ENCODE assay signal across 20 cellular contexts in genomic region chr16:53904533-53904932, GRCh38.
DNase-seq lines count a peak whose midpoint lies in the region; ATAC-seq and TF ChIP-seq lines count a peak whose summit lies in the region.
"Had no signal": no experiment of that assay in that cellular context is flagged by ENCODE, and none has a peak within 500 bp of the region (broad histone marks: within the 10 kb centered on the region; RNA-seq: fewer than 3 reads in every experiment).

No MANE protein-coding gene starts in this region.

- ATAC-seq in DND-41 (ENCODE audit: insufficient read depth, low read depth) (no peak), HG03354 (IDR thresholded peaks at IDR 0.05; ENCODE audit: poor library complexity, severe bottlenecking, unreplicated experiment) (no peak)
- ATAC-seq: GM12878, Panc1 had no signal

- no peaks in the 10 kb centered on the region for H4K20me1 ChIP-seq in DND-41 (ENCODE audit: insufficient read depth, low read length)
- no peaks in the 10 kb centered on the region for H4K20me1 ChIP-seq in Loucy (ENCODE audit: insufficient read depth, low read length, poor library complexity, severe bottlenecking)

- peaks cover 22% of the 10 kb centered on the region for H3K36me3 Mint-ChIP-seq in nephron progenitor cell (ENCODE audit: low read depth)
- no peaks in the 10 kb centered on the region for H3K36me3 Mint-ChIP-seq in activated naive CD4-positive, alpha-beta T cell treated with anti-CD3 and anti-CD28 coated beads, Interleukin-2, amount 10 ng/mL, durations not matched to agents 7 days and 5 days

- H3K9me2 ChIP-seq in Loucy (replicated peaks; ENCODE audit: low read depth, low read length), result no peaks in the 10 kb centered on the region

- H3K4me1 Mint-ChIP-seq in nephron progenitor cell, result peaks cover 4% of the 10 kb centered on the region
- peaks cover 16% of the 10 kb centered on the region for H3K4me1 Mint-ChIP-seq in activated naive CD4-positive, alpha-beta T cell treated with anti-CD3 and anti-CD28 coated beads, Interleukin-2, amount 10 ng/mL, durations not matched to agents 7 days and 5 days
- H3K4me1 Mint-ChIP-seq: B cell had no signal

- H2AFZ ChIP-seq in DND-41 (ENCODE audit: low read depth, low read length) (no peak overlapping the region), Loucy (ENCODE audit: low read length) (no peak overlapping the region)
- H2AFZ ChIP-seq: GM23248 had no signal

- TF ChIP-seq CTCF in DND-41 (IDR thresholded peaks at IDR 0.05; ENCODE audit: borderline replicate concordance, extremely low read depth, low read length, poor library complexity, severe bottlenecking) (no peak), Loucy (conservative IDR thresholded peaks at IDR 0.05; ENCODE audit: low read length) (no peak), nephron progenitor cell (IDR thresholded peaks at IDR 0.05) (no peak)

- H3K36me3 ChIP-seq in DND-41 (ENCODE audit: insufficient read depth, low read length) (0 out of 2 replicates have a peak, but pooled peaks cover 3% of the 10 kb centered on the region), Loucy (ENCODE audit: insufficient read depth, low read length) (no peaks in the 10 kb centered on the region)

- H3K79me2 ChIP-seq in DND-41 (ENCODE audit: insufficient read depth, low read length) (no peaks in the 10 kb centered on the region), Loucy (ENCODE audit: insufficient read depth, low read length) (no peaks in the 10 kb centered on the region)

- H3K4me3 ChIP-seq in DND-41 (ENCODE audit: low read depth in 1 of 2, low read length in 2 of 2), result no peak overlapping the region
- H3K4me3 ChIP-seq in Loucy (ENCODE audit: low read length, poor library complexity, severe bottlenecking), result no peak overlapping the region
- H3K4me3 ChIP-seq: GM12878, GM23248 had no signal

- H3K9ac ChIP-seq in DND-41 (ENCODE audit: low read depth, low read length) (no peak overlapping the region), Loucy (ENCODE audit: low read depth, low read length, poor library complexity, severe bottlenecking) (no peak overlapping the region)
- H3K9ac ChIP-seq: GM23248 had no signal

- H3K9me3 Mint-ChIP-seq in nephron progenitor cell, result no peaks in the 10 kb centered on the region
- no peaks in the 10 kb centered on the region for H3K9me3 Mint-ChIP-seq in activated naive CD4-positive, alpha-beta T cell treated with anti-CD3 and anti-CD28 coated beads, Interleukin-2, amount 10 ng/mL, durations not matched to agents 7 days and 5 days
- H3K9me3 Mint-ChIP-seq: CD4-positive, alpha-beta T cell had no signal

- DNase-seq in DND-41, result no peak
- DNase-seq in cerebellum (ENCODE audit: low spot score), result peak; percentile 50
- no peak for DNase-seq in nephron progenitor cell
- no peak for DNase-seq in NCI-H748 (lab: John Stamatoyannopoulos, UW; ENCODE audit: unreplicated experiment)
- no peak for DNase-seq in activated naive CD4-positive, alpha-beta T cell treated with anti-CD3 and anti-CD28 coated beads, Interleukin-2, amount 10 ng/mL, durations not matched to agents 7 days and 5 days
- DNase-seq: CD4-positive, alpha-beta T cell; DMS79 treated with DMSO at 0.1 percent for 48 hours; GDM1; GM23248; HCEC 1CT; MV-4-11; NCI-H1417 treated with DMSO at 0.1 percent for 48 hours; NCI-H1930; Right ventricle myocardium superior had no signal

- H3K4me1 ChIP-seq in DND-41 (ENCODE audit: insufficient read depth, low read length) (peaks cover 34% of the 10 kb centered on the region), Loucy (ENCODE audit: insufficient read depth, low read length, poor library complexity, severe bottlenecking) (peaks cover 32% of the 10 kb centered on the region)

- H3K27me3 ChIP-seq in DND-41 (ENCODE audit: insufficient read depth, low read length, poor library complexity) (no peaks in the 10 kb centered on the region), Loucy (ENCODE audit: insufficient read depth, low read length, poor library complexity, severe bottlenecking) (no peaks in the 10 kb centered on the region)

- H3K27me3 Mint-ChIP-seq in nephron progenitor cell (ENCODE audit: low read depth, poor library complexity), result peaks cover 3% of the 10 kb centered on the region
- H3K27me3 Mint-ChIP-seq in activated naive CD4-positive, alpha-beta T cell treated with anti-CD3 and anti-CD28 coated beads, Interleukin-2, amount 10 ng/mL, durations not matched to agents 7 days and 5 days, result no peaks in the 10 kb centered on the region
- H3K27me3 Mint-ChIP-seq: B cell; CD4-positive, alpha-beta T cell had no signal

- H3K27ac Mint-ChIP-seq in nephron progenitor cell, result peak overlapping the region; percentile 24
- H3K27ac Mint-ChIP-seq in activated naive CD4-positive, alpha-beta T cell treated with anti-CD3 and anti-CD28 coated beads, Interleukin-2, amount 10 ng/mL, durations not matched to agents 7 days and 5 days, result no peak overlapping the region
- H3K27ac Mint-ChIP-seq: B cell; CD4-positive, alpha-beta T cell had no signal

- H3K4me3 Mint-ChIP-seq in nephron progenitor cell, result no peak overlapping the region
- no peak overlapping the region for H3K4me3 Mint-ChIP-seq in activated naive CD4-positive, alpha-beta T cell treated with anti-CD3 and anti-CD28 coated beads, Interleukin-2, amount 10 ng/mL, durations not matched to agents 7 days and 5 days
- H3K4me3 Mint-ChIP-seq: B cell; CD4-positive, alpha-beta T cell had no signal

- CTCF ChIA-PET in activated naive CD4-positive, alpha-beta T cell treated with anti-CD3 and anti-CD28 coated beads, Interleukin-2, amount 10 ng/mL, durations not matched to agents 7 days and 5 days (lab: Charles Lee), result interaction anchor here (1.0 kb wide), 1 partner anchor 13 kb away, joined by 3 read pairs; no protein-coding TSS in a partner anchor

- H3K4me2 ChIP-seq in DND-41 (ENCODE audit: insufficient read depth, low read length) (no peak overlapping the region), Loucy (ENCODE audit: low read depth, low read length, poor library complexity, severe bottlenecking) (peak overlapping the region; percentile 8)

- H3K9me3 ChIP-seq in DND-41 (ENCODE audit: insufficient read depth, low read length, severe bottlenecking) (no peaks in the 10 kb centered on the region), Loucy (ENCODE audit: insufficient read depth, low read depth, low read length) (no peaks in the 10 kb centered on the region)

- no peaks in the 10 kb centered on the region for H3F3A ChIP-seq in Loucy (ENCODE audit: low read depth)

- peak overlapping the region; percentile 56 for H3K27ac ChIP-seq in DND-41 (ENCODE audit: low read length)
- H3K27ac ChIP-seq: GM23248, HL-60 had no signal
